Comparison of ENCODE assay signal across 14 cellular contexts in genomic region chr7:65809982-65810288, GRCh38.
DNase-seq lines count a peak whose midpoint lies in the region; ATAC-seq and TF ChIP-seq lines count a peak whose summit lies in the region.
"Had no signal": no experiment of that assay in that cellular context is flagged by ENCODE, and none has a peak within 500 bp of the region (broad histone marks: within the 10 kb centered on the region; RNA-seq: fewer than 3 reads in every experiment).

No MANE protein-coding gene starts in this region.

- ATAC-seq in activated CD8-positive, alpha-beta memory T cell treated with anti-CD3 and anti-CD28 coated beads, Interleukin-2, amount 10 ng/mL, durations not matched to agents 7 days and 5 days: no peak
- peak; percentile 48 for ATAC-seq in GM21717 (IDR thresholded peaks at IDR 0.05; ENCODE audit: unreplicated experiment)
- peak; percentile 35 for ATAC-seq in HG03066 (IDR thresholded peaks at IDR 0.05; ENCODE audit: low read depth, unreplicated experiment)
- no peak for ATAC-seq in stimulated activated effector memory CD8-positive, alpha-beta T cell treated with anti-CD3 and anti-CD28 coated beads, Interleukin-12 subunit alpha, Interleukin-12 subunit beta, amount 100 ng/mL, for 72 hours
- ATAC-seq in naive thymus-derived CD8-positive, alpha-beta T cell: no peak

- CTCF ChIA-PET in activated CD8-positive, alpha-beta memory T cell treated with anti-CD3 and anti-CD28 coated beads, Interleukin-2, amount 10 ng/mL, durations not matched to agents 7 days and 5 days (lab: Charles Lee): no interaction called here

- H3K36me3 Mint-ChIP-seq in activated CD8-positive, alpha-beta memory T cell treated with anti-CD3 and anti-CD28 coated beads, Interleukin-2, amount 10 ng/mL, durations not matched to agents 7 days and 5 days: peaks cover 11% of the 10 kb centered on the region
- peaks cover 7% of the 10 kb centered on the region for H3K36me3 Mint-ChIP-seq in stimulated activated effector memory CD8-positive, alpha-beta T cell treated with anti-CD3 and anti-CD28 coated beads, Interleukin-12 subunit alpha, Interleukin-12 subunit beta, amount 100 ng/mL, for 72 hours
- H3K36me3 Mint-ChIP-seq in naive thymus-derived CD8-positive, alpha-beta T cell: peaks cover 5 to 14% (median 10%) of the 10 kb centered on the region in 3 donors
- no peaks in the 10 kb centered on the region for H3K36me3 Mint-ChIP-seq in progenitor cell of endocrine pancreas (ENCODE audit: insufficient read depth)
- H3K36me3 Mint-ChIP-seq: activated naive CD4-positive, alpha-beta T cell treated with anti-CD3 and anti-CD28 coated beads, Interleukin-2, amount 10 ng/mL, durations not matched to agents 7 days and 5 days had no signal

- peak overlapping the region; percentile 64 for H3K27ac Mint-ChIP-seq in activated CD8-positive, alpha-beta memory T cell treated with anti-CD3 and anti-CD28 coated beads, Interleukin-2, amount 10 ng/mL, durations not matched to agents 7 days and 5 days
- peak overlapping the region; percentile 80 for H3K27ac Mint-ChIP-seq in stimulated activated effector memory CD8-positive, alpha-beta T cell treated with anti-CD3 and anti-CD28 coated beads, Interleukin-12 subunit alpha, Interleukin-12 subunit beta, amount 100 ng/mL, for 72 hours
- H3K27ac Mint-ChIP-seq in naive thymus-derived CD8-positive, alpha-beta T cell: no peak overlapping the region
- no peak overlapping the region for H3K27ac Mint-ChIP-seq in progenitor cell of endocrine pancreas
- H3K27ac Mint-ChIP-seq: activated naive CD4-positive, alpha-beta T cell treated with anti-CD3 and anti-CD28 coated beads, Interleukin-2, amount 10 ng/mL, durations not matched to agents 7 days and 5 days had no signal

- H3K4me1 Mint-ChIP-seq in activated CD8-positive, alpha-beta memory T cell treated with anti-CD3 and anti-CD28 coated beads, Interleukin-2, amount 10 ng/mL, durations not matched to agents 7 days and 5 days: peaks cover 26% of the 10 kb centered on the region
- peaks cover 12% of the 10 kb centered on the region for H3K4me1 Mint-ChIP-seq in stimulated activated effector memory CD8-positive, alpha-beta T cell treated with anti-CD3 and anti-CD28 coated beads, Interleukin-12 subunit alpha, Interleukin-12 subunit beta, amount 100 ng/mL, for 72 hours
- H3K4me1 Mint-ChIP-seq in naive thymus-derived CD8-positive, alpha-beta T cell: no peaks in the 10 kb centered on the region
- no peaks in the 10 kb centered on the region for H3K4me1 Mint-ChIP-seq in progenitor cell of endocrine pancreas (ENCODE audit: low read depth)
- H3K4me1 Mint-ChIP-seq: activated naive CD4-positive, alpha-beta T cell treated with anti-CD3 and anti-CD28 coated beads, Interleukin-2, amount 10 ng/mL, durations not matched to agents 7 days and 5 days; central memory CD8-positive, alpha-beta T cell had no signal

- TF ChIP-seq CTCF in progenitor cell of endocrine pancreas (IDR thresholded peaks at IDR 0.05; ENCODE audit: unreplicated experiment): no peak

- DNase-seq in activated CD8-positive, alpha-beta memory T cell treated with anti-CD3 and anti-CD28 coated beads, Interleukin-2, amount 10 ng/mL, durations not matched to agents 7 days and 5 days: no peak
- no peak for DNase-seq in activated CD8-positive, alpha-beta memory T cell treated with anti-CD3 and anti-CD28 coated beads for 24 hours
- DNase-seq in stimulated activated effector memory CD8-positive, alpha-beta T cell treated with anti-CD3 and anti-CD28 coated beads, Interleukin-12 subunit alpha, Interleukin-12 subunit beta, amount 100 ng/mL, for 72 hours (ENCODE audit: low spot score in 2 of 2): no peak
- DNase-seq in naive thymus-derived CD8-positive, alpha-beta T cell: no peak
- DNase-seq in NCI-H2029 treated with DMSO at 0.1 percent for 48 hours (lab: John Stamatoyannopoulos, UW): no peak
- no peak for DNase-seq in progenitor cell of endocrine pancreas (ENCODE audit: low spot score, unreplicated experiment)
- DNase-seq: activated CD4-positive, alpha-beta T cell treated with anti-CD3 and anti-CD28 coated beads, Interleukin-2, amount 50 U/mL, for 1 hour; activated naive CD4-positive, alpha-beta T cell treated with anti-CD3 and anti-CD28 coated beads, Interleukin-2, amount 10 ng/mL, durations not matched to agents 7 days and 5 days; KBM-7; NCI-H2081 treated with DMSO at 0.1 percent for 48 hours; stimulated activated CD4-positive, alpha-beta T cell treated with anti-CD3 and anti-CD28 coated beads, Interleukin-4, amount 100 ng/mL, for 24 hours had no signal

- peaks cover 2% of the 10 kb centered on the region for H3K9me3 Mint-ChIP-seq in activated CD8-positive, alpha-beta memory T cell treated with anti-CD3 and anti-CD28 coated beads, Interleukin-2, amount 10 ng/mL, durations not matched to agents 7 days and 5 days (ENCODE audit: low read depth)
- H3K9me3 Mint-ChIP-seq in stimulated activated effector memory CD8-positive, alpha-beta T cell treated with anti-CD3 and anti-CD28 coated beads, Interleukin-12 subunit alpha, Interleukin-12 subunit beta, amount 100 ng/mL, for 72 hours: no peaks in the 10 kb centered on the region
- H3K9me3 Mint-ChIP-seq in naive thymus-derived CD8-positive, alpha-beta T cell: peaks cover 0 to 9% (median 1%) of the 10 kb centered on the region in 9 donors
- H3K9me3 Mint-ChIP-seq in progenitor cell of endocrine pancreas (ENCODE audit: low read depth): no peaks in the 10 kb centered on the region
- H3K9me3 Mint-ChIP-seq: activated naive CD4-positive, alpha-beta T cell treated with anti-CD3 and anti-CD28 coated beads, Interleukin-2, amount 10 ng/mL, durations not matched to agents 7 days and 5 days; central memory CD8-positive, alpha-beta T cell had no signal

- peak overlapping the region; percentile 6 for H3K4me3 Mint-ChIP-seq in activated CD8-positive, alpha-beta memory T cell treated with anti-CD3 and anti-CD28 coated beads, Interleukin-2, amount 10 ng/mL, durations not matched to agents 7 days and 5 days
- no peak overlapping the region for H3K4me3 Mint-ChIP-seq in stimulated activated effector memory CD8-positive, alpha-beta T cell treated with anti-CD3 and anti-CD28 coated beads, Interleukin-12 subunit alpha, Interleukin-12 subunit beta, amount 100 ng/mL, for 72 hours
- H3K4me3 Mint-ChIP-seq in naive thymus-derived CD8-positive, alpha-beta T cell: no peak overlapping the region
- H3K4me3 Mint-ChIP-seq in progenitor cell of endocrine pancreas (ENCODE audit: low read depth): no peak overlapping the region
- H3K4me3 Mint-ChIP-seq: activated naive CD4-positive, alpha-beta T cell treated with anti-CD3 and anti-CD28 coated beads, Interleukin-2, amount 10 ng/mL, durations not matched to agents 7 days and 5 days; central memory CD8-positive, alpha-beta T cell had no signal

- no peaks in the 10 kb centered on the region for H3K27me3 Mint-ChIP-seq in activated CD8-positive, alpha-beta memory T cell treated with anti-CD3 and anti-CD28 coated beads, Interleukin-2, amount 10 ng/mL, durations not matched to agents 7 days and 5 days
- H3K27me3 Mint-ChIP-seq in naive thymus-derived CD8-positive, alpha-beta T cell: no peaks in the 10 kb centered on the region
- no peaks in the 10 kb centered on the region for H3K27me3 Mint-ChIP-seq in progenitor cell of endocrine pancreas
- H3K27me3 Mint-ChIP-seq: central memory CD8-positive, alpha-beta T cell had no signal

- POLR2A ChIA-PET in naive thymus-derived CD8-positive, alpha-beta T cell (lab: Charles Lee): no interaction called here

Comparison
In these comparisons a context has a peak if more than half of its experiments do, and no peak if none do; other contexts are left out.
1. ATAC-seq: peak in GM21717 (single experiment) and HG03066 (single experiment); none in activated CD8-positive, alpha-beta memory T cell treated with anti-CD3 and anti-CD28 coated beads, Interleukin-2, amount 10 ng/mL, durations not matched to agents 7 days and 5 days (single experiment), stimulated activated effector memory CD8-positive, alpha-beta T cell treated with anti-CD3 and anti-CD28 coated beads, Interleukin-12 subunit alpha, Interleukin-12 subunit beta, amount 100 ng/mL, for 72 hours (single experiment) and naive thymus-derived CD8-positive, alpha-beta T cell (0 of 2).
2. H3K27ac Mint-ChIP-seq: peak in activated CD8-positive, alpha-beta memory T cell treated with anti-CD3 and anti-CD28 coated beads, Interleukin-2, amount 10 ng/mL, durations not matched to agents 7 days and 5 days (single experiment) and stimulated activated effector memory CD8-positive, alpha-beta T cell treated with anti-CD3 and anti-CD28 coated beads, Interleukin-12 subunit alpha, Interleukin-12 subunit beta, amount 100 ng/mL, for 72 hours (single experiment); none in naive thymus-derived CD8-positive, alpha-beta T cell (0 of 10) and progenitor cell of endocrine pancreas (single experiment).